ENCODE assay signal across 10 cellular contexts in genomic region chr14:49986344-49987014, GRCh38.
A peak's percentile ranks its signal among the peaks of the same experiment; 100 is the strongest.
DNase-seq lines count a peak whose midpoint lies in the region; ATAC-seq and TF ChIP-seq lines count a peak whose summit lies in the region.
"Had no signal": no experiment of that assay in that cellular context is flagged by ENCODE, and none has a peak within 500 bp of the region (broad histone marks: within the 10 kb centered on the region; RNA-seq: fewer than 3 reads in every experiment).

No MANE protein-coding gene starts in this region.

- H3K27ac Mint-ChIP-seq in activated CD8-positive, alpha-beta T cell treated with anti-CD3 and anti-CD28 coated beads for 36 hours = no peak overlapping the region

- POLR2A ChIA-PET in activated CD8-positive, alpha-beta T cell treated with anti-CD3 and anti-CD28 coated beads for 36 hours (lab: Charles Lee) = interaction anchor here (0.9 to 1.8 kb wide), 6 partner anchors 11 to 125 kb away, joined by 3 to 4 read pairs (median 4); no protein-coding TSS in a partner anchor

- TF ChIP-seq CTCF in left ventricle myocardium inferior (IDR thresholded peaks at IDR 0.05; ENCODE audit: borderline replicate concordance) (no peak), lung (IDR thresholded peaks at IDR 0.05; ENCODE audit: control extremely low read depth, extremely low read depth) (no peak)
- TF ChIP-seq CTCF in activated CD8-positive, alpha-beta T cell treated with anti-CD3 and anti-CD28 coated beads for 36 hours (IDR thresholded peaks at IDR 0.05) = no peak

- peak overlapping the region; percentile 31 for H3K27ac ChIP-seq in left ventricle myocardium inferior (replicated peaks)
- H3K27ac ChIP-seq in lung (ENCODE audit: low read depth in 1 of 2, low read length in 1 of 2) = peak overlapping the region; percentile 17 to 77
- peak overlapping the region; percentile 69 to 97 for H3K27ac ChIP-seq in aorta (ENCODE audit: low read depth in 1 of 2, low read length in 2 of 2)

- H3K4me1 Mint-ChIP-seq in activated CD8-positive, alpha-beta T cell treated with anti-CD3 and anti-CD28 coated beads for 36 hours (ENCODE audit: low read depth) = peaks cover 38% of the 10 kb centered on the region

- no peak for ATAC-seq in Right ventricle myocardium inferior
- ATAC-seq in lung (ENCODE audit: insufficient read depth, low FRiP score) = no peak
- ATAC-seq in aorta (ENCODE audit: low FRiP score) = no peak
- no peak for ATAC-seq in activated CD8-positive, alpha-beta T cell treated with anti-CD3 and anti-CD28 coated beads for 36 hours
- ATAC-seq in GM21381 (IDR thresholded peaks at IDR 0.05; ENCODE audit: unreplicated experiment) = no peak

- no peaks in the 10 kb centered on the region for H3K27me3 Mint-ChIP-seq in activated CD8-positive, alpha-beta T cell treated with anti-CD3 and anti-CD28 coated beads for 36 hours

- no peak overlapping the region for H3K4me3 Mint-ChIP-seq in activated CD8-positive, alpha-beta T cell treated with anti-CD3 and anti-CD28 coated beads for 36 hours

- H3K9me3 Mint-ChIP-seq in activated CD8-positive, alpha-beta T cell treated with anti-CD3 and anti-CD28 coated beads for 36 hours = no peaks in the 10 kb centered on the region

- H3K36me3 ChIP-seq in left ventricle myocardium inferior = no peaks in the 10 kb centered on the region
- no peaks in the 10 kb centered on the region for H3K36me3 ChIP-seq in lung (ENCODE audit: control insufficient read depth in 2 of 2, insufficient read depth in 2 of 2, low read length in 2 of 2)
- no peaks in the 10 kb centered on the region for H3K36me3 ChIP-seq in aorta (ENCODE audit: control insufficient read depth in 1 of 2, insufficient read depth in 2 of 2, low read length in 1 of 2)
- H3K36me3 ChIP-seq: BE2C had no signal

- H3K4me3 ChIP-seq in left ventricle myocardium inferior (no peak overlapping the region), lung (no peak overlapping the region), aorta (ENCODE audit: low read length in 2 of 2) (no peak overlapping the region)

- intact Hi-C loops in left ventricle myocardium inferior (cut with micrococcal nuclease) = no loop called here
- intact Hi-C loops in Right ventricle myocardium inferior (cut with DNase I) = no loop called here
- intact Hi-C loops in aorta (cut with DNase I) = no loop called here
- intact Hi-C loops in activated CD8-positive, alpha-beta T cell treated with anti-CD3 and anti-CD28 coated beads for 36 hours (cut with micrococcal nuclease) = no loop called here

- CTCF ChIA-PET in activated CD8-positive, alpha-beta T cell treated with anti-CD3 and anti-CD28 coated beads for 36 hours (lab: Charles Lee) = interaction anchor here (1.1 to 2.3 kb wide), 3 partner anchors 10 to 107 kb away, joined by 3 to 5 read pairs (median 5); no protein-coding TSS in a partner anchor

- H3K9me3 ChIP-seq in left ventricle myocardium inferior (replicated peaks) (no peaks in the 10 kb centered on the region), lung (ENCODE audit: control insufficient read depth in 2 of 2, insufficient read depth in 1 of 2, low read length in 1 of 2) (no peaks in the 10 kb centered on the region), aorta (ENCODE audit: control insufficient read depth, low read length) (no peaks in the 10 kb centered on the region)
- H3K9me3 ChIP-seq: BE2C had no signal

- WGBS in lung, 2 donors = 66 to 84% methylated on average over 6 of the region's 6 CpGs
- WGBS in aorta, 2 donors = 29 to 36% methylated on average over 6 of the region's 6 CpGs

- H3K27me3 ChIP-seq in left ventricle myocardium inferior (ENCODE audit: low read depth) (no peaks in the 10 kb centered on the region), lung (ENCODE audit: control insufficient read depth, insufficient read depth) (no peaks in the 10 kb centered on the region), aorta (ENCODE audit: control insufficient read depth in 1 of 2, insufficient read depth in 2 of 2, low read length in 1 of 2) (no peaks in the 10 kb centered on the region)
- H3K27me3 ChIP-seq: BE2C had no signal

- H3K4me1 ChIP-seq in left ventricle myocardium inferior (peaks cover 15% of the 10 kb centered on the region), lung (ENCODE audit: control insufficient read depth in 2 of 2, insufficient read depth in 2 of 2, low read length in 2 of 2) (peaks cover 3 to 4% of the 10 kb centered on the region in 2 donors), aorta (ENCODE audit: control insufficient read depth in 1 of 2, insufficient read depth in 2 of 2, low read length in 2 of 2) (peaks cover 0 to 3% of the 10 kb centered on the region in 2 donors)

- DNase-seq in left ventricle myocardium inferior (no peak), Right ventricle myocardium inferior (ENCODE audit: missing footprints) (no peak), astrocyte of the hippocampus (ENCODE audit: low read depth, low spot score) (peak; percentile 63), lung (ENCODE audit: low spot score) (no peak), aorta (no peak), NCI-H526 (lab: John Stamatoyannopoulos, UW) (no peak)
- no peak for DNase-seq in activated CD8-positive, alpha-beta T cell treated with anti-CD3 and anti-CD28 coated beads for 36 hours
- DNase-seq: BE2C, NCI-H446 treated with DMSO at 0.1 percent for 48 hours had no signal

- no peaks in the 10 kb centered on the region for H3K36me3 Mint-ChIP-seq in activated CD8-positive, alpha-beta T cell treated with anti-CD3 and anti-CD28 coated beads for 36 hours (ENCODE audit: low read depth)

Comparison
In these comparisons a context has a peak if more than half of its experiments do, and no peak if none do; other contexts are left out.
1. H3K27ac ChIP-seq: peak in every context shown above with its lines; median percentile 83 in aorta; 47 in lung; 31 in left ventricle myocardium inferior.